31 cellular contexts compared by ENCODE assay signal in the genomic region with DNA sequence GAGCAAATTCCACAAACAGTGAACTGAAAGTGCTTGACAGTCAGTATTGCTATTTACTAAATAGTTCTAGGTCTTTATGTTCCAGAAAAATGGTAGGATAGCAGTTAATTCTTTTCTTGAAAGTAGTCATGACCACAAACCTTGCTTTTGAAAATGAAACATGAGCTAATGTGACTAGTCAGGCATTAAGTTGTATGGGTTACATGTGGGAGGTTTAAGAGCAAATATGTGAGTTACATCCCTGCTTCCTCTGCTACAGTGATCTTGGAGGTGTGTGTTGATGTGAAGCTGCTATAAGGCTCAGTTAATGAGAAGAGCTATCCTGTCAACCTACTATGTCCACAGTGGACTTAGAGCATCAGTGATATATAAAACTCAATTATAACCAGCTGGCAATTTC.
A peak's percentile ranks its signal among the peaks of the same experiment; 100 is the strongest.
DNase-seq lines count a peak whose midpoint lies in the region; TF ChIP-seq lines count a peak whose summit lies in the region.
"Had no signal": no experiment of that assay in that cellular context is flagged by ENCODE, and none has a peak within 500 bp of the region (broad histone marks: within the 10 kb centered on the region; RNA-seq: fewer than 3 reads in every experiment).

No MANE protein-coding gene starts in this region.

- H3K79me2 ChIP-seq in KMS-11 (ENCODE audit: insufficient read depth, low read depth) = no peaks in the 10 kb centered on the region
- no peaks in the 10 kb centered on the region for H3K79me2 ChIP-seq in smooth muscle cell (ENCODE audit: low read depth)

- no peaks in the 10 kb centered on the region for H3K27me3 Mint-ChIP-seq in activated T-helper 1 cell treated with anti-CD3 and anti-CD28 coated beads, Interleukin-12 subunit alpha, Interleukin-12 subunit beta, Interleukin-2, Interleukin-4 antibody, amounts not matched to agents 30 ng/mL and 10 ng/mL and 1 ng/mL, durations not matched to agents 14 hours and 24 hours and 36 hours (ENCODE audit: insufficient read depth)
- H3K27me3 Mint-ChIP-seq: activated CD4-positive, alpha-beta T cell treated with anti-CD3 and anti-CD28 coated beads, Interleukin-2, amount 10 ng/mL, durations not matched to agents 24 days and 14 days; type B pancreatic cell had no signal

- H3K9me3 ChIP-seq in smooth muscle cell (replicated peaks; ENCODE audit: low read depth) = no peaks in the 10 kb centered on the region
- H3K9me3 ChIP-seq: HAP-1, MG63, mucosa of descending colon, SJSA1 had no signal

- H3K36me3 Mint-ChIP-seq in activated T-helper 1 cell treated with anti-CD3 and anti-CD28 coated beads, Interleukin-12 subunit alpha, Interleukin-12 subunit beta, Interleukin-2, Interleukin-4 antibody, amounts not matched to agents 30 ng/mL and 10 ng/mL and 1 ng/mL, durations not matched to agents 14 hours and 24 hours and 36 hours (ENCODE audit: low read depth) = no peaks in the 10 kb centered on the region
- H3K36me3 Mint-ChIP-seq: activated naive CD4-positive, alpha-beta T cell treated with anti-CD3 and anti-CD28 coated beads, Interleukin-2, amount 50 U/mL, for 72 hours; natural killer cell; type B pancreatic cell; WTC11 had no signal

- H3K4me3 ChIP-seq in KMS-11 (IDR thresholded peaks at IDR 0.05; ENCODE audit: insufficient read depth, low read depth, low read length) (no peak overlapping the region), smooth muscle cell (no peak overlapping the region)
- H3K4me3 ChIP-seq: HAP-1, MG63, mucosa of descending colon, SJSA1 had no signal

- no peaks in the 10 kb centered on the region for H3F3A ChIP-seq in smooth muscle cell (ENCODE audit: low read depth)

- H3K9ac ChIP-seq in KMS-11 = no peak overlapping the region
- no peak overlapping the region for H3K9ac ChIP-seq in smooth muscle cell (ENCODE audit: low read depth)

- intact Hi-C loops in activated T-helper 1 cell treated with anti-CD3 and anti-CD28 coated beads, Interleukin-12 subunit alpha, Interleukin-12 subunit beta, Interleukin-2, Interleukin-4 antibody, amounts not matched to agents 30 ng/mL and 10 ng/mL and 1 ng/mL, durations not matched to agents 14 hours and 24 hours and 36 hours (cut with micrococcal nuclease) = no loop called here

- H3K27me3 ChIP-seq in KMS-11 (ENCODE audit: insufficient read depth, low read depth) (no peaks in the 10 kb centered on the region), smooth muscle cell (ENCODE audit: low read depth) (no peaks in the 10 kb centered on the region)
- H3K27me3 ChIP-seq: MG63, SJSA1 had no signal

- no peaks in the 10 kb centered on the region for H3K4me1 Mint-ChIP-seq in activated T-helper 1 cell treated with anti-CD3 and anti-CD28 coated beads, Interleukin-12 subunit alpha, Interleukin-12 subunit beta, Interleukin-2, Interleukin-4 antibody, amounts not matched to agents 30 ng/mL and 10 ng/mL and 1 ng/mL, durations not matched to agents 14 hours and 24 hours and 36 hours (ENCODE audit: low read depth)
- H3K4me1 Mint-ChIP-seq: activated CD4-positive, alpha-beta T cell treated with anti-CD3 and anti-CD28 coated beads, Interleukin-2, amount 10 ng/mL, durations not matched to agents 24 days and 14 days; natural killer cell; WTC11 had no signal

- H3K27ac Mint-ChIP-seq in activated T-helper 1 cell treated with anti-CD3 and anti-CD28 coated beads, Interleukin-12 subunit alpha, Interleukin-12 subunit beta, Interleukin-2, Interleukin-4 antibody, amounts not matched to agents 30 ng/mL and 10 ng/mL and 1 ng/mL, durations not matched to agents 14 hours and 24 hours and 36 hours = no peak overlapping the region
- H3K27ac Mint-ChIP-seq: activated CD4-positive, alpha-beta T cell treated with anti-CD3 and anti-CD28 coated beads, Interleukin-2, amount 10 ng/mL, durations not matched to agents 24 days and 14 days; activated naive CD4-positive, alpha-beta T cell treated with anti-CD3 and anti-CD28 coated beads, Interleukin-2, amount 50 U/mL, for 72 hours; natural killer cell; type B pancreatic cell; WTC11 had no signal

- H4K20me1 ChIP-seq in KMS-11 (ENCODE audit: insufficient read depth) (no peaks in the 10 kb centered on the region), smooth muscle cell (ENCODE audit: low read depth) (no peaks in the 10 kb centered on the region)

- DNase-seq in DMS53 (lab: John Stamatoyannopoulos, UW) (peak; percentile 14), DMS53 treated with DMSO at 0.1 percent for 48 hours (lab: John Stamatoyannopoulos, UW; ENCODE audit: unreplicated experiment) (no peak), amniotic epithelial cell (ENCODE audit: low read depth) (peak; percentile 38), smooth muscle cell (lab: John Stamatoyannopoulos, UW; ENCODE audit: unreplicated experiment) (no peak), NOMO-1 (lab: John Stamatoyannopoulos, UW; ENCODE audit: unreplicated experiment in 2 of 2) (no peak), HuH-7.5 (ENCODE audit: low spot score) (no peak)
- no peak for DNase-seq in activated T-helper 1 cell treated with anti-CD3 and anti-CD28 coated beads, Interleukin-12 subunit alpha, Interleukin-12 subunit beta, Interleukin-2, Interleukin-4 antibody, amounts not matched to agents 30 ng/mL and 10 ng/mL and 1 ng/mL, durations not matched to agents 14 hours and 24 hours and 36 hours (ENCODE audit: low spot score)
- DNase-seq: activated CD4-positive, alpha-beta T cell treated with anti-CD3 and anti-CD28 coated beads, Interleukin-2, amount 10 ng/mL, durations not matched to agents 24 days and 14 days; activated CD8-positive, alpha-beta memory T cell treated with anti-CD3 and anti-CD28 coated beads for 24 hours; activated T-cell treated with anti-CD3 and anti-CD28 coated beads for 4 hours; Calu3; EL; hippocampal formation; KBM-7; left colon; mammary epithelial cell; MG63; mucosa of descending colon; natural killer cell; NCI-H1930; NCI-H446 treated with DMSO at 0.1 percent for 48 hours; NCI-H82; stimulated activated CD4-positive, alpha-beta T cell treated with anti-CD3 and anti-CD28 coated beads, Interleukin-4, amount 100 ng/mL, for 4 hours; substantia nigra had no signal

- peak overlapping the region; percentile 25; the same call in 1 of the 2 replicates for H3K27ac ChIP-seq in KMS-11
- no peak overlapping the region for H3K27ac ChIP-seq in smooth muscle cell (ENCODE audit: low read depth)
- H3K27ac ChIP-seq: RWPE1, SJSA1 had no signal

- H3K4me2 ChIP-seq in KMS-11 = peak overlapping the region; percentile 36; the same call in 1 of the 2 replicates
- peak overlapping the region; percentile 39 for H3K4me2 ChIP-seq in smooth muscle cell

- TF ChIP-seq CTCF in KMS-11 (conservative IDR thresholded peaks at IDR 0.05; ENCODE audit: low read depth, low read length) (no peak), smooth muscle cell (IDR thresholded peaks at IDR 0.05; ENCODE audit: borderline replicate concordance, insufficient read depth, poor library complexity, severe bottlenecking) (no peak)

- peaks cover 4% of the 10 kb centered on the region for H3K9me3 Mint-ChIP-seq in activated T-helper 1 cell treated with anti-CD3 and anti-CD28 coated beads, Interleukin-12 subunit alpha, Interleukin-12 subunit beta, Interleukin-2, Interleukin-4 antibody, amounts not matched to agents 30 ng/mL and 10 ng/mL and 1 ng/mL, durations not matched to agents 14 hours and 24 hours and 36 hours
- H3K9me3 Mint-ChIP-seq: activated CD4-positive, alpha-beta T cell treated with anti-CD3 and anti-CD28 coated beads, Interleukin-2, amount 10 ng/mL, durations not matched to agents 24 days and 14 days; type B pancreatic cell had no signal

- H2AFZ ChIP-seq in KMS-11 (ENCODE audit: low read depth) = no peak overlapping the region
- no peak overlapping the region for H2AFZ ChIP-seq in smooth muscle cell (ENCODE audit: low read depth)

- H3K4me1 ChIP-seq in KMS-11 (ENCODE audit: low read depth, poor library complexity, severe bottlenecking) (peaks cover 22% of the 10 kb centered on the region), smooth muscle cell (ENCODE audit: low read depth) (no peaks in the 10 kb centered on the region)
- H3K4me1 ChIP-seq: HAP-1, SJSA1 had no signal

- no peak overlapping the region for H3K4me3 Mint-ChIP-seq in activated T-helper 1 cell treated with anti-CD3 and anti-CD28 coated beads, Interleukin-12 subunit alpha, Interleukin-12 subunit beta, Interleukin-2, Interleukin-4 antibody, amounts not matched to agents 30 ng/mL and 10 ng/mL and 1 ng/mL, durations not matched to agents 14 hours and 24 hours and 36 hours
- H3K4me3 Mint-ChIP-seq: activated CD4-positive, alpha-beta T cell treated with anti-CD3 and anti-CD28 coated beads, Interleukin-2, amount 10 ng/mL, durations not matched to agents 24 days and 14 days; natural killer cell; type B pancreatic cell; WTC11 had no signal

- H3K36me3 ChIP-seq in KMS-11 (ENCODE audit: insufficient read depth) (no peaks in the 10 kb centered on the region), smooth muscle cell (ENCODE audit: low read depth) (no peaks in the 10 kb centered on the region)
- H3K36me3 ChIP-seq: HAP-1, MG63, SJSA1 had no signal

Comparison
In these comparisons a context has a peak if more than half of its experiments do, and no peak if none do; other contexts are left out.
1. DNase-seq: peak in DMS53 (single experiment) and amniotic epithelial cell (single experiment); none in DMS53 treated with DMSO at 0.1 percent for 48 hours (single experiment), smooth muscle cell (single experiment), NOMO-1 (0 of 2), HuH-7.5 (single experiment) and activated T-helper 1 cell treated with anti-CD3 and anti-CD28 coated beads, Interleukin-12 subunit alpha, Interleukin-12 subunit beta, Interleukin-2, Interleukin-4 antibody, amounts not matched to agents 30 ng/mL and 10 ng/mL and 1 ng/mL, durations not matched to agents 14 hours and 24 hours and 36 hours (single experiment).